In the genomic region with DNA sequence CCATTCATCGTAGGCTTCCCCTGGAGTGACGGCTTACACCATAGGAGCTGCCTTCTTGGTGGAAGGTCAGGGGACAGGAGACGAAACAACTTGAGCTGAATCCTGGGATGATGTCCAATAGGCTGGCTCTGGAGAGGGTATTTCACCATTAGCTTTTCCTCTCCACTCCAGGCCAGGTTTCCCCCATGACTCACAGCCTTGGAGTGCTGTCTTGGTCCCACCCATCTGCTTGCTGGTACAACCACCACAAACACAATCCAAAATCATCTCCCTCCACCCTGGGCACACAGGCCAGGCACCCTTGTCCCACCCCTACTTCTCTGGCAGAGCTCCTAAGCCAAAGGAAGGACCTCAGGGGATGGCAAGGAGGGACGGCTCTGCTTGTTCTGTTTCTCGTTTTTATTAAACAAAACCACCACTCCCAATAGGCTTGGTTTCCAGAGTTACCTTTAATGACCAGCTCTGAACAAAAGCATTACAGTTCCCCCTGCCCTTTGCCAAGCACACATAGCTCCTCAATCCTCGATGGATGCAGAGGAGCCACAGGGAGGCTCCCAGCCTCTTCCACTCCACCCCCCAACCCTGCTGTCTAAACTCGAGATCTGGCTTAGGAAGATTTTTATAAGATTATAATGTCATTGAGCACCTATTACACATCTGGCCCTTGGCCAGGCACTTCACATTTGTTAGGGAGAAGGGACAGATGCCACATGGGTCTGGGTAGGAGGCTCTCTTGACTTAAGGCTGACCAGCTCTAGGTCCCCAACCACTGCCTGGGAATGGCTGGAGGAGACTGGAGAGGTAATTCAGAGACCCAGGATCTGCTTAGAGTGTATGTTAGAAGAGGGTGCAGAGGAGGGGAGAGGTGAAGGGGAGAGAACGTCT, we compare ENCODE assay signal across 10 cellular contexts. TPM values are rescaled to one million over a fixed set of nuclear protein-coding genes. Genes with fewer than 3 reads are reported as not detected.
DNase-seq lines count a peak whose midpoint lies in the region; TF ChIP-seq lines count a peak whose summit lies in the region.
"Had no signal": no experiment of that assay in that cellular context is flagged by ENCODE, and none has a peak within 500 bp of the region (broad histone marks: within the 10 kb centered on the region; RNA-seq: fewer than 3 reads in every experiment).

No MANE protein-coding gene starts in this region.

- peaks cover 75% of the 10 kb centered on the region for H3K4me1 Mint-ChIP-seq in osteocyte (ENCODE audit: unreplicated experiment)
- H3K4me1 Mint-ChIP-seq in type B pancreatic cell (ENCODE audit: unreplicated experiment): peaks cover 13% of the 10 kb centered on the region

- TF ChIP-seq EP300 in esophagus muscularis mucosa (IDR thresholded peaks at IDR 0.05): no peak

- H3K4me1 ChIP-seq in esophagus muscularis mucosa: peaks cover 95 to 100% (median 100%) of the 10 kb centered on the region in 4 donors

- peak overlapping the region in 3 of 4 donors; percentile 12 to 41 (median 16) for H3K4me3 ChIP-seq in esophagus muscularis mucosa
- H3K4me3 ChIP-seq: SK-N-MC had no signal

- H3K36me3 Mint-ChIP-seq in osteocyte (ENCODE audit: unreplicated experiment): peaks cover 8% of the 10 kb centered on the region
- peaks cover 3% of the 10 kb centered on the region for H3K36me3 Mint-ChIP-seq in type B pancreatic cell

- WGBS in esophagus muscularis mucosa: 7% methylated on average over 6 of the region's 8 CpGs

- peak overlapping the region; percentile 97 to 100 (median 100) for H3K27ac ChIP-seq in esophagus muscularis mucosa (replicated peaks in 1 of 4)
- H3K27ac ChIP-seq: SK-N-MC had no signal

- H3K27ac Mint-ChIP-seq in osteocyte (ENCODE audit: unreplicated experiment) (peak overlapping the region; percentile 92), type B pancreatic cell (no peak overlapping the region)

- H3K36me3 ChIP-seq in esophagus muscularis mucosa: peaks cover 5 to 11% (median 6%) of the 10 kb centered on the region in 4 donors

- no peak for TF ChIP-seq POLR2A in esophagus muscularis mucosa (IDR thresholded peaks at IDR 0.05; ENCODE audit: low read depth)

- H3K27me3 ChIP-seq in esophagus muscularis mucosa: no peaks in the 10 kb centered on the region

- DNase-seq in AG20443 (ENCODE audit: low spot score): peak; percentile 94
- peak; percentile 92 for DNase-seq in RPMI7951 (ENCODE audit: low read depth)
- DNase-seq in esophagus muscularis mucosa (ENCODE audit: extremely low spot score): no peak
- DNase-seq in osteocyte (ENCODE audit: extremely low spot score, unreplicated experiment): no peak
- no peak for DNase-seq in activated CD4-positive, alpha-beta T cell treated with anti-CD3 and anti-CD28 coated beads for 1 hour
- no peak for DNase-seq in NCI-H2196 (lab: John Stamatoyannopoulos, UW; ENCODE audit: unreplicated experiment)
- DNase-seq in type B pancreatic cell (ENCODE audit: extremely low spot score, unreplicated experiment): no peak
- no peak for DNase-seq in mesenteric fat pad (ENCODE audit: low spot score)
- DNase-seq: effector CD4-positive, alpha-beta T cell had no signal

- peak overlapping the region; percentile 18 for H3K4me3 Mint-ChIP-seq in osteocyte (ENCODE audit: unreplicated experiment)
- no peak overlapping the region for H3K4me3 Mint-ChIP-seq in type B pancreatic cell

- H3K9me3 Mint-ChIP-seq in osteocyte (ENCODE audit: unreplicated experiment): no peaks in the 10 kb centered on the region
- no peaks in the 10 kb centered on the region for H3K9me3 Mint-ChIP-seq in type B pancreatic cell

- intact Hi-C loops in esophagus muscularis mucosa (cut with DNase I): no loop called here

- no peak for TF ChIP-seq CTCF in esophagus muscularis mucosa (IDR thresholded peaks at IDR 0.05)
- TF ChIP-seq CTCF in osteocyte (IDR thresholded peaks at IDR 0.05): no peak
- no peak for TF ChIP-seq CTCF in type B pancreatic cell (conservative IDR thresholded peaks at IDR 0.05)

- H3K9me3 ChIP-seq in esophagus muscularis mucosa: no peaks in the 10 kb centered on the region

- no peaks in the 10 kb centered on the region for H3K27me3 Mint-ChIP-seq in osteocyte (ENCODE audit: unreplicated experiment)
- H3K27me3 Mint-ChIP-seq in type B pancreatic cell: peaks cover 4% of the 10 kb centered on the region

RNA-seq across cellular contexts. Expression of a gene that starts 13.3 kb away (rescaled TPM):
- total RNA-seq in RPMI7951 (2014; rRNA removed; shearing (Covaris generic)): 135 and 217 TPM in 2 replicates
- 1,000 to 10,000 TPM in 2 of 4 donors, 100 to 1,000 TPM in 2; 619 to 1,181 (median 1,019) TPM for total RNA-seq in esophagus muscularis mucosa
- 487 and 510 TPM in 2 replicates for total RNA-seq in osteocyte
- total RNA-seq in type B pancreatic cell (ENCODE audit: low replicate concordance): 21.9 and 49.0 TPM in 2 replicates
- total RNA-seq in mesenteric fat pad: 681 TPM

RNA-seq across cellular contexts. Expression of a gene that starts 21.5 kb away (rescaled TPM):
- total RNA-seq in RPMI7951 (2014; rRNA removed; shearing (Covaris generic)): 40.6 and 44.6 TPM in 2 replicates
- total RNA-seq in esophagus muscularis mucosa (100 to 1,000 TPM; 137 to 260 (median 211) TPM), osteocyte (280 and 281 TPM in 2 replicates), type B pancreatic cell (ENCODE audit: low replicate concordance) (64.9 and 80.1 TPM in 2 replicates), mesenteric fat pad (353 TPM)

RNA-seq across cellular contexts. Expression of a gene that starts 49.0 kb away (rescaled TPM):
- 10.4 and 13.9 TPM in 2 replicates for total RNA-seq in RPMI7951 (2014; rRNA removed; shearing (Covaris generic))
- 10 to 100 TPM; 51.9 to 74.9 (median 63.9) TPM for total RNA-seq in esophagus muscularis mucosa
- total RNA-seq in osteocyte: 63.2 and 67.1 TPM in 2 replicates
- 65.5 and 69.4 TPM in 2 replicates for total RNA-seq in type B pancreatic cell (ENCODE audit: low replicate concordance)
- total RNA-seq in mesenteric fat pad: 84.1 TPM

Comparison
In these comparisons a context has a peak if more than half of its experiments do, and no peak if none do; other contexts are left out.
1. DNase-seq: peak in AG20443 (single experiment) and RPMI7951 (single experiment); none in esophagus muscularis mucosa (single experiment), osteocyte (single experiment), activated CD4-positive, alpha-beta T cell treated with anti-CD3 and anti-CD28 coated beads for 1 hour (single experiment), NCI-H2196 (single experiment), type B pancreatic cell (single experiment) and mesenteric fat pad (single experiment).